Comparison of ENCODE assay signal across 12 cellular contexts in genomic region chr2:179985163-179985820, GRCh38. TPM values are rescaled to one million over a fixed set of nuclear protein-coding genes. Genes with fewer than 3 reads are reported as not detected.
A peak's percentile ranks its signal among the peaks of the same experiment; 100 is the strongest.
DNase-seq lines count a peak whose midpoint lies in the region; ATAC-seq and TF ChIP-seq lines count a peak whose summit lies in the region.
"Had no signal": no experiment of that assay in that cellular context is flagged by ENCODE, and none has a peak within 500 bp of the region (broad histone marks: within the 10 kb centered on the region; RNA-seq: fewer than 3 reads in every experiment).

No MANE protein-coding gene starts in this region.

- H3K4me1 Mint-ChIP-seq in chondrocyte (ENCODE audit: low read depth): peaks cover 17% of the 10 kb centered on the region
- H3K4me1 Mint-ChIP-seq in stimulated activated memory B cell treated with anti-CD40 and anti-IgM and Interleukin-4, amounts not matched to agents 10 μg/mL and 1 μg/mL and 100 μg/mL, for 72 hours: peaks cover 3% of the 10 kb centered on the region

- H3K27ac Mint-ChIP-seq in chondrocyte (ENCODE audit: unreplicated experiment): peak overlapping the region; percentile 15
- no peak overlapping the region for H3K27ac Mint-ChIP-seq in stimulated activated memory B cell treated with anti-CD40 and anti-IgM and Interleukin-4, amounts not matched to agents 10 μg/mL and 1 μg/mL and 100 μg/mL, for 72 hours

- no peaks in the 10 kb centered on the region for H3K27me3 Mint-ChIP-seq in chondrocyte (ENCODE audit: low read depth)
- H3K27me3 Mint-ChIP-seq in stimulated activated memory B cell treated with anti-CD40 and anti-IgM and Interleukin-4, amounts not matched to agents 10 μg/mL and 1 μg/mL and 100 μg/mL, for 72 hours: no peaks in the 10 kb centered on the region
- H3K27me3 Mint-ChIP-seq: naive B cell had no signal

- no peak overlapping the region for H3K4me3 Mint-ChIP-seq in chondrocyte (ENCODE audit: unreplicated experiment)
- H3K4me3 Mint-ChIP-seq in stimulated activated memory B cell treated with anti-CD40 and anti-IgM and Interleukin-4, amounts not matched to agents 10 μg/mL and 1 μg/mL and 100 μg/mL, for 72 hours: no peak overlapping the region
- H3K4me3 Mint-ChIP-seq: naive B cell had no signal

- peaks cover 2% of the 10 kb centered on the region for H3K9me3 Mint-ChIP-seq in chondrocyte (ENCODE audit: low read depth)
- no peaks in the 10 kb centered on the region for H3K9me3 Mint-ChIP-seq in stimulated activated memory B cell treated with anti-CD40 and anti-IgM and Interleukin-4, amounts not matched to agents 10 μg/mL and 1 μg/mL and 100 μg/mL, for 72 hours

- TF ChIP-seq CTCF in chondrocyte (IDR thresholded peaks at IDR 0.05) (no peak), foreskin keratinocyte (conservative IDR thresholded peaks at IDR 0.05) (no peak)

- no peak overlapping the region for H3K27ac ChIP-seq in foreskin keratinocyte

- H3K36me3 Mint-ChIP-seq in chondrocyte (ENCODE audit: low read depth): peaks cover 32% of the 10 kb centered on the region
- H3K36me3 Mint-ChIP-seq in stimulated activated memory B cell treated with anti-CD40 and anti-IgM and Interleukin-4, amounts not matched to agents 10 μg/mL and 1 μg/mL and 100 μg/mL, for 72 hours: peaks cover 74% of the 10 kb centered on the region

- no peak for DNase-seq in chondrocyte (ENCODE audit: low spot score)
- no peak for DNase-seq in RPMI8226
- no peak for DNase-seq in foreskin keratinocyte
- DNase-seq in COR-L47 (lab: John Stamatoyannopoulos, UW): no peak
- DNase-seq: naive B cell; NCI-H187; stimulated activated CD8-positive, alpha-beta memory T cell treated with anti-CD3 and anti-CD28 coated beads, Interleukin-4, amount 100 ng/mL, for 48 hours had no signal

- peaks cover 3% of the 10 kb centered on the region for H3K4me1 ChIP-seq in foreskin keratinocyte

- peak; percentile 97 for ATAC-seq in GM18868 (IDR thresholded peaks at IDR 0.05; ENCODE audit: unreplicated experiment)
- peak; percentile 99 for ATAC-seq in GM21528 (IDR thresholded peaks at IDR 0.05; ENCODE audit: low FRiP score, unreplicated experiment)
- peak; percentile 58 for ATAC-seq in HG03097 (IDR thresholded peaks at IDR 0.05; ENCODE audit: low FRiP score, unreplicated experiment)
- no peak for ATAC-seq in foreskin keratinocyte
- no peak for ATAC-seq in stimulated activated memory B cell treated with anti-CD40 and anti-IgM and Interleukin-4, amounts not matched to agents 10 μg/mL and 1 μg/mL and 100 μg/mL, for 72 hours
- ATAC-seq: esophagus mucosa had no signal

- H3K27me3 ChIP-seq in foreskin keratinocyte: no peaks in the 10 kb centered on the region

RNA-seq across cellular contexts. Expression of gene CWC22, which starts 21.8 kb away (rescaled TPM):
- total RNA-seq in chondrocyte (14.0 to 19.0 TPM (median 14.2 TPM) in 3 replicates), foreskin keratinocyte (17.1 and 19.7 TPM in 2 replicates)
- 5.4 and 7.5 TPM in 2 replicates for polyA plus RNA-seq in foreskin keratinocyte

Comparison
In these comparisons a context has a peak if more than half of its experiments do, and no peak if none do; other contexts are left out.
1. ATAC-seq: peak in GM18868 (single experiment), GM21528 (single experiment) and HG03097 (single experiment); none in foreskin keratinocyte (single experiment) and stimulated activated memory B cell treated with anti-CD40 and anti-IgM and Interleukin-4, amounts not matched to agents 10 μg/mL and 1 μg/mL and 100 μg/mL, for 72 hours (single experiment).